Comparison of ENCODE assay signal across 13 cellular contexts in genomic region chr5:54090495-54091084, GRCh38.
DNase-seq lines count a peak whose midpoint lies in the region; ATAC-seq and TF ChIP-seq lines count a peak whose summit lies in the region.
"Had no signal": no experiment of that assay in that cellular context is flagged by ENCODE, and none has a peak within 500 bp of the region (broad histone marks: within the 10 kb centered on the region; RNA-seq: fewer than 3 reads in every experiment).

No MANE protein-coding gene starts in this region.

- POLR2A ChIA-PET in activated CD8-positive, alpha-beta T cell treated with anti-CD3 and anti-CD28 coated beads for 36 hours (lab: Charles Lee) = no interaction called here
- POLR2A ChIA-PET in activated CD8-positive, alpha-beta T cell treated with anti-CD3 and anti-CD28 coated beads, Interleukin-2, amount 10 ng/mL, durations not matched to agents 7 days and 5 days (lab: Charles Lee) = no interaction called here
- POLR2A ChIA-PET in PC-9 (lab: Charles Lee; ENCODE audit: unreplicated experiment) = no interaction called here

- H3K36me3 Mint-ChIP-seq in activated CD8-positive, alpha-beta T cell treated with anti-CD3 and anti-CD28 coated beads for 36 hours (ENCODE audit: low read depth) = no peaks in the 10 kb centered on the region
- H3K36me3 Mint-ChIP-seq in activated CD8-positive, alpha-beta T cell treated with anti-CD3 and anti-CD28 coated beads, Interleukin-2, amount 10 ng/mL, durations not matched to agents 7 days and 5 days (ENCODE audit: low read depth) = no peaks in the 10 kb centered on the region

- no peak overlapping the region for H3K27ac Mint-ChIP-seq in activated CD8-positive, alpha-beta T cell treated with anti-CD3 and anti-CD28 coated beads for 36 hours
- H3K27ac Mint-ChIP-seq in activated CD8-positive, alpha-beta T cell treated with anti-CD3 and anti-CD28 coated beads, Interleukin-2, amount 10 ng/mL, durations not matched to agents 7 days and 5 days = no peak overlapping the region
- H3K27ac Mint-ChIP-seq: activated T-cell treated with anti-CD3 and anti-CD28 coated beads, Interleukin-2, amount 50 U/mL, for 24 hours had no signal

- intact Hi-C loops in activated CD8-positive, alpha-beta T cell treated with anti-CD3 and anti-CD28 coated beads for 36 hours (cut with micrococcal nuclease) = no loop called here
- intact Hi-C loops in PC-9 (cut with micrococcal nuclease; ENCODE audit: unreplicated experiment) = no loop called here

- no peaks in the 10 kb centered on the region for H4K20me1 ChIP-seq in PC-9 (ENCODE audit: insufficient read depth)

- ATAC-seq in activated CD8-positive, alpha-beta T cell treated with anti-CD3 and anti-CD28 coated beads for 36 hours = peak; percentile 55
- ATAC-seq in activated CD8-positive, alpha-beta T cell treated with anti-CD3 and anti-CD28 coated beads, Interleukin-2, amount 10 ng/mL, durations not matched to agents 7 days and 5 days = no peak
- ATAC-seq in HG02798 (IDR thresholded peaks at IDR 0.05; ENCODE audit: poor library complexity, unreplicated experiment) = no peak
- ATAC-seq in GM18498 (IDR thresholded peaks at IDR 0.05; ENCODE audit: unreplicated experiment) = no peak

- no peak for TF ChIP-seq CTCF in activated CD8-positive, alpha-beta T cell treated with anti-CD3 and anti-CD28 coated beads for 36 hours (IDR thresholded peaks at IDR 0.05)
- TF ChIP-seq CTCF in epithelial cell of esophagus (IDR thresholded peaks at IDR 0.05; ENCODE audit: insufficient read depth, low read depth, low read length, missing control alignments) = peak; percentile 12
- TF ChIP-seq CTCF in PC-9 (conservative IDR thresholded peaks at IDR 0.05) = no peak

- H3K79me2 ChIP-seq in PC-9 (ENCODE audit: low read depth) = no peaks in the 10 kb centered on the region

- no peaks in the 10 kb centered on the region for H3K4me1 Mint-ChIP-seq in activated CD8-positive, alpha-beta T cell treated with anti-CD3 and anti-CD28 coated beads for 36 hours (ENCODE audit: low read depth)
- H3K4me1 Mint-ChIP-seq in activated CD8-positive, alpha-beta T cell treated with anti-CD3 and anti-CD28 coated beads, Interleukin-2, amount 10 ng/mL, durations not matched to agents 7 days and 5 days (ENCODE audit: low read depth) = peaks cover 8% of the 10 kb centered on the region

- H3K27ac ChIP-seq in PC-9 = no peak overlapping the region
- H3K27ac ChIP-seq: thoracic aorta had no signal

- no peak for DNase-seq in activated CD8-positive, alpha-beta T cell treated with anti-CD3 and anti-CD28 coated beads for 36 hours
- DNase-seq in activated CD8-positive, alpha-beta T cell treated with anti-CD3 and anti-CD28 coated beads, Interleukin-2, amount 10 ng/mL, durations not matched to agents 7 days and 5 days = no peak
- DNase-seq in NCI-H69 (lab: John Stamatoyannopoulos, UW) = peak; percentile 56
- DNase-seq in epithelial cell of esophagus (ENCODE audit: low read depth) = peak; percentile 53
- peak; percentile 49 for DNase-seq in smooth muscle cell of the brain vasculature (ENCODE audit: low read depth, low spot score)
- no peak for DNase-seq in PC-9
- DNase-seq: activated T-cell treated with anti-CD3 and anti-CD28 coated beads, Interleukin-2, amount 50 U/mL, for 24 hours; BE2C; NCI-H1417; stimulated activated CD4-positive, alpha-beta T cell treated with anti-CD3 and anti-CD28 coated beads, Interleukin-2, amount 100 ng/mL, for 24 hours had no signal

- no TSS peak for BruUV-seq in PC-9 (replicated peaks; lab: Mats Ljungman, UMichigan)

- no peaks in the 10 kb centered on the region for H3F3A ChIP-seq in PC-9 (ENCODE audit: insufficient read depth, low read depth)

- H3K9me2 ChIP-seq in PC-9 (ENCODE audit: insufficient read depth) = no peaks in the 10 kb centered on the region

- H3K27me3 Mint-ChIP-seq in activated CD8-positive, alpha-beta T cell treated with anti-CD3 and anti-CD28 coated beads for 36 hours = no peaks in the 10 kb centered on the region
- H3K27me3 Mint-ChIP-seq in activated CD8-positive, alpha-beta T cell treated with anti-CD3 and anti-CD28 coated beads, Interleukin-2, amount 10 ng/mL, durations not matched to agents 7 days and 5 days (ENCODE audit: low read depth) = no peaks in the 10 kb centered on the region
- H3K27me3 Mint-ChIP-seq: activated T-cell treated with anti-CD3 and anti-CD28 coated beads, Interleukin-2, amount 50 U/mL, for 24 hours had no signal

- H3K27me3 ChIP-seq in PC-9 (ENCODE audit: insufficient read depth, low read depth) = no peaks in the 10 kb centered on the region
- H3K27me3 ChIP-seq: BE2C had no signal

- no peak overlapping the region for H2AFZ ChIP-seq in PC-9

- H3K9me3 ChIP-seq in PC-9 (ENCODE audit: insufficient read depth, low read depth) = no peaks in the 10 kb centered on the region
- H3K9me3 ChIP-seq: BE2C, thoracic aorta had no signal

- CTCF ChIA-PET in activated CD8-positive, alpha-beta T cell treated with anti-CD3 and anti-CD28 coated beads for 36 hours (lab: Charles Lee) = no interaction called here
- CTCF ChIA-PET in activated CD8-positive, alpha-beta T cell treated with anti-CD3 and anti-CD28 coated beads, Interleukin-2, amount 10 ng/mL, durations not matched to agents 7 days and 5 days (lab: Charles Lee) = no interaction called here
- CTCF ChIA-PET in PC-9 (lab: Charles Lee) = no interaction called here

- no peak overlapping the region for H3K4me2 ChIP-seq in PC-9

- H3K9me3 Mint-ChIP-seq in activated CD8-positive, alpha-beta T cell treated with anti-CD3 and anti-CD28 coated beads for 36 hours = no peaks in the 10 kb centered on the region
- H3K9me3 Mint-ChIP-seq in activated CD8-positive, alpha-beta T cell treated with anti-CD3 and anti-CD28 coated beads, Interleukin-2, amount 10 ng/mL, durations not matched to agents 7 days and 5 days (ENCODE audit: insufficient read depth) = no peaks in the 10 kb centered on the region
- H3K9me3 Mint-ChIP-seq: activated T-cell treated with anti-CD3 and anti-CD28 coated beads, Interleukin-2, amount 50 U/mL, for 24 hours had no signal

- no peaks in the 10 kb centered on the region for H3K36me3 ChIP-seq in PC-9 (ENCODE audit: low read depth)
- H3K36me3 ChIP-seq: BE2C, thoracic aorta had no signal

- H3K4me3 ChIP-seq in epithelial cell of esophagus (ENCODE audit: low read length) (no peak overlapping the region), PC-9 (no peak overlapping the region)
- H3K4me3 ChIP-seq: thoracic aorta had no signal

- no peak overlapping the region for H3K4me3 Mint-ChIP-seq in activated CD8-positive, alpha-beta T cell treated with anti-CD3 and anti-CD28 coated beads for 36 hours
- no peak overlapping the region for H3K4me3 Mint-ChIP-seq in activated CD8-positive, alpha-beta T cell treated with anti-CD3 and anti-CD28 coated beads, Interleukin-2, amount 10 ng/mL, durations not matched to agents 7 days and 5 days
- H3K4me3 Mint-ChIP-seq: activated T-cell treated with anti-CD3 and anti-CD28 coated beads, Interleukin-2, amount 50 U/mL, for 24 hours had no signal

- no peaks in the 10 kb centered on the region for H3K4me1 ChIP-seq in PC-9 (replicated peaks; ENCODE audit: insufficient read depth)
- H3K4me1 ChIP-seq: BE2C had no signal

Comparison
In these comparisons a context has a peak if more than half of its experiments do, and no peak if none do; other contexts are left out.
1. DNase-seq: peak in NCI-H69 (single experiment), epithelial cell of esophagus (single experiment) and smooth muscle cell of the brain vasculature (single experiment); none in activated CD8-positive, alpha-beta T cell treated with anti-CD3 and anti-CD28 coated beads for 36 hours (single experiment), activated CD8-positive, alpha-beta T cell treated with anti-CD3 and anti-CD28 coated beads, Interleukin-2, amount 10 ng/mL, durations not matched to agents 7 days and 5 days (single experiment) and PC-9 (0 of 2).